ENCODE assay signal across 8 cellular contexts in genomic region chrX:19682712-19683331, GRCh38.
A peak's percentile ranks its signal among the peaks of the same experiment; 100 is the strongest.
DNase-seq lines count a peak whose midpoint lies in the region; TF ChIP-seq lines count a peak whose summit lies in the region.

No MANE protein-coding gene starts in this region.

- TF ChIP-seq POLR2A in erythroblast (IDR thresholded peaks at IDR 0.05; ENCODE audit: low read length) (no peak), stomach (IDR thresholded peaks at IDR 0.05) (no peak)

- no peaks in the 10 kb centered on the region for H3K79me1 ChIP-seq in H9 (ENCODE audit: insufficient read depth, low read depth, low read length, poor library complexity, severe bottlenecking)

- DNase-seq in ELF-1 (ENCODE audit: low read depth, low spot score), result peak; percentile 40
- peak; percentile 49 for DNase-seq in H9
- peak; percentile 34 for DNase-seq in NCI-H2107 (lab: John Stamatoyannopoulos, UW)
- peak; percentile 50 for DNase-seq in activated T-cell treated with anti-CD3 and anti-CD28 coated beads for 1 hour (ENCODE audit: low read depth)
- DNase-seq in erythroblast (lab: John Stamatoyannopoulos, UW), result peak; percentile 34 to 69
- peak; percentile 32 for DNase-seq in neural progenitor cell (ENCODE audit: low spot score)
- peak; percentile 55 for DNase-seq in stomach
- no peak for DNase-seq in D341Med (ENCODE audit: low spot score)

- no peak for TF ChIP-seq EP300 in stomach (IDR thresholded peaks at IDR 0.05)

- peaks cover 2% of the 10 kb centered on the region; the same call in 1 of the 2 replicates for H3K27me3 Mint-ChIP-seq in H9 (ENCODE audit: low read depth)
- peaks cover 2% of the 10 kb centered on the region for H3K27me3 Mint-ChIP-seq in neural progenitor cell (ENCODE audit: insufficient read depth, low read depth)

- no peak overlapping the region for H3K4me3 Mint-ChIP-seq in H9
- H3K4me3 Mint-ChIP-seq in neural progenitor cell, result no peak overlapping the region

- H2BK5ac ChIP-seq in H9 (ENCODE audit: insufficient read length, low read length), result no peak overlapping the region

- H3K23ac ChIP-seq in H9 (ENCODE audit: insufficient read length, low read depth, low read length), result no peak overlapping the region

- no CpG with 5 or more reads among the region's 11 CpGs for WGBS in H9 (ENCODE audit: extremely low coverage, insufficient read length, low lambda C conversion rate)
- WGBS in stomach, 5 donors, result 29 to 49% (median 40%) methylated on average over 9 to 11 of the region's 11 CpGs

- H4K8ac ChIP-seq in H9 (replicated peaks; ENCODE audit: insufficient read length, low read depth, low read length), result no peak overlapping the region

- peaks cover 10 to 25% of the 10 kb centered on the region in 2 experiments for H3K4me1 Mint-ChIP-seq in H9
- peaks cover 8% of the 10 kb centered on the region for H3K4me1 Mint-ChIP-seq in neural progenitor cell

- H2BK15ac ChIP-seq in H9 (ENCODE audit: low read depth, low read length), result no peak overlapping the region

- TF ChIP-seq CTCF in H9 (conservative IDR thresholded peaks at IDR 0.05) (no peak), neural progenitor cell (IDR thresholded peaks at IDR 0.05) (no peak), stomach (IDR thresholded peaks at IDR 0.05) (no peak)

- H3K36me3 Mint-ChIP-seq in H9 (ENCODE audit: insufficient read depth in 1 of 3, low read depth in 3 of 3), result peaks cover 0 to 4% (median 0%) of the 10 kb centered on the region in 3 experiments; a peak in 3 of 7 replicates
- H3K36me3 Mint-ChIP-seq in neural progenitor cell, result no peaks in the 10 kb centered on the region

- H4K91ac ChIP-seq in H9 (ENCODE audit: insufficient read length, low read depth, low read length), result no peak overlapping the region

- no peaks in the 10 kb centered on the region for H3F3A ChIP-seq in neural progenitor cell (ENCODE audit: low read depth)

- no peak overlapping the region for H2BK20ac ChIP-seq in H9 (ENCODE audit: low read depth, low read length, poor library complexity, severe bottlenecking)

- no peak overlapping the region for H3K4ac ChIP-seq in H9 (ENCODE audit: low read depth, low read length)

- H3K18ac ChIP-seq in H9 (ENCODE audit: insufficient read length, low read depth, low read length), result no peak overlapping the region

- H4K5ac ChIP-seq in H9 (ENCODE audit: insufficient read length, low read depth, low read length), result no peak overlapping the region

- H2BK12ac ChIP-seq in H9 (ENCODE audit: insufficient read length, low read depth, low read length), result no peak overlapping the region

- H2AK5ac ChIP-seq in H9 (ENCODE audit: insufficient read length, low read length), result no peak overlapping the region

- no peak overlapping the region for H3K14ac ChIP-seq in H9 (ENCODE audit: insufficient read depth, low read length)

- no peak overlapping the region for H3T11ph ChIP-seq in H9 (ENCODE audit: low read length)

- no peaks in the 10 kb centered on the region for H3K4me1 ChIP-seq in H9 (ENCODE audit: insufficient read depth, low read length)
- H3K4me1 ChIP-seq in neural progenitor cell, result no peaks in the 10 kb centered on the region
- peaks cover 0 to 16% (median 6%) of the 10 kb centered on the region in 4 donors for H3K4me1 ChIP-seq in stomach

- H3K4me3 ChIP-seq in neural progenitor cell, result no peak overlapping the region
- no peak overlapping the region for H3K4me3 ChIP-seq in stomach

- H3K27ac ChIP-seq in H9 (ENCODE audit: insufficient read length, low read depth, low read length) (no peak overlapping the region), neural progenitor cell (no peak overlapping the region), stomach (peak overlapping the region in 4 of 5 donors; percentile 6 to 53 (median 29))

- intact Hi-C loops in stomach (cut with DNase I; ENCODE audit: low total_unique reads), result no loop called here

- H2AFZ ChIP-seq in H9 (ENCODE audit: low read length) (no peak overlapping the region), neural progenitor cell (replicated peaks) (no peak overlapping the region)

- H3K4me2 ChIP-seq in H9 (ENCODE audit: insufficient read depth, insufficient read length, low read length) (no peak overlapping the region), neural progenitor cell (no peak overlapping the region)

- no peak overlapping the region for H3K56ac ChIP-seq in H9 (ENCODE audit: insufficient read length, low read depth, low read length)

- no peak overlapping the region for H2BK120ac ChIP-seq in H9 (ENCODE audit: low read depth, low read length, poor library complexity, severe bottlenecking)

- H3K9me3 Mint-ChIP-seq in H9 (peaks cover 56 to 69% of the 10 kb centered on the region in 2 experiments), neural progenitor cell (peaks cover 3% of the 10 kb centered on the region)

- H3K36me3 ChIP-seq in neural progenitor cell (no peaks in the 10 kb centered on the region), stomach (no peaks in the 10 kb centered on the region)

- no peak overlapping the region for H3K27ac Mint-ChIP-seq in H9
- no peak overlapping the region for H3K27ac Mint-ChIP-seq in neural progenitor cell

- H3K9ac ChIP-seq in H9 (ENCODE audit: extremely low read depth, insufficient read length, low read length) (no peak overlapping the region), neural progenitor cell (no peak overlapping the region)

- H3K79me2 ChIP-seq in H9 (ENCODE audit: insufficient read depth, low read length) (no peaks in the 10 kb centered on the region), neural progenitor cell (ENCODE audit: low read depth) (no peaks in the 10 kb centered on the region)

- H3K27me3 ChIP-seq in H9 (ENCODE audit: insufficient read depth, low read length) (no peaks in the 10 kb centered on the region), neural progenitor cell (no peaks in the 10 kb centered on the region), stomach (no peaks in the 10 kb centered on the region)

- H4K20me1 ChIP-seq in H9 (ENCODE audit: control insufficient read depth, insufficient read depth, insufficient read length), result no peaks in the 10 kb centered on the region
- no peaks in the 10 kb centered on the region for H4K20me1 ChIP-seq in neural progenitor cell (ENCODE audit: low read depth)

- H3K9me3 ChIP-seq in H9 (ENCODE audit: control insufficient read depth, low read depth, low read length) (peaks cover 40% of the 10 kb centered on the region), neural progenitor cell (ENCODE audit: low read depth) (no peaks in the 10 kb centered on the region), stomach (no peaks in the 10 kb centered on the region)

- no peaks in the 10 kb centered on the region for H3K23me2 ChIP-seq in H9 (ENCODE audit: insufficient read length, low read depth, low read length, poor library complexity, severe bottlenecking)

Comparison
In these comparisons a context has a peak if more than half of its experiments do, and no peak if none do; other contexts are left out.
1. H3K27ac ChIP-seq: peak in stomach (4 of 5); none in H9 (single experiment) and neural progenitor cell (single experiment).